ENCODE assay signal across 22 cellular contexts in the genomic region with DNA sequence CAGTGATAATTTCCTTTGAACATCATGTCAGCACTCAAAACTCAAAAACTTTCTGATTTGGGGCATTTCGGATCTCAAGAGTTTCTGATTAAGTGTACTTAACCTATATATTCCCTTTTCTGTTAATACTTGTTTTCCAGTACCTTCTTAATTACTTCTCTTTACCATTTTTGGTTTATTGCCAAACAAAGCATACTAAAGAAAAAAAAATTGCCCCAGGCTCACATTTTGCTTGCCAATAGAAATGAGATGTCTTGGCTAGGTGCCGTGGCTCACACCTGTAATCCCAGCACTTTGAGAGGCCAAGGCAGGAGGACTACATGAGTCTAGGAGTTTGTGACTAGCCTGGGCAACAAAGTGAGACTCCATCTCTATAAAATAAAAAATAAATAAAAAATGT. TPM values are rescaled to one million over a fixed set of nuclear protein-coding genes. Genes with fewer than 3 reads are reported as not detected.
DNase-seq lines count a peak whose midpoint lies in the region; ATAC-seq, FAIRE-seq and TF ChIP-seq lines count a peak whose summit lies in the region.
"Had no signal": no experiment of that assay in that cellular context is flagged by ENCODE, and none has a peak within 500 bp of the region (broad histone marks: within the 10 kb centered on the region; RNA-seq: fewer than 3 reads in every experiment).

No MANE protein-coding gene starts in this region.

- H3K27me3 Mint-ChIP-seq in stimulated activated naive CD8-positive, alpha-beta T cell treated with anti-CD3 and anti-CD28 coated beads, Interleukin-15, amount 100 ng/mL, for 72 hours = no peaks in the 10 kb centered on the region

- DNase-seq in stimulated activated naive CD8-positive, alpha-beta T cell treated with anti-CD3 and anti-CD28 coated beads, Interleukin-15, amount 100 ng/mL, for 72 hours = no peak
- no peak for DNase-seq in stimulated activated naive CD8-positive, alpha-beta T cell treated with anti-CD3 and anti-CD28 coated beads, Interleukin-15, Interleukin-2, amounts not matched to agents 100 U/mL and 50 U/mL, for 24 hours
- DNase-seq in NCI-H69 (lab: John Stamatoyannopoulos, UW) (peak; percentile 13), bronchial epithelial cell (ENCODE audit: low read depth) (peak; percentile 68), AG08395 (ENCODE audit: low spot score) (no peak), NCI-H1048 (lab: John Stamatoyannopoulos, UW) (no peak)
- no peak for DNase-seq in stimulated activated effector memory CD8-positive, alpha-beta T cell treated with anti-CD3 and anti-CD28 coated beads, Interleukin-12 subunit alpha, Interleukin-12 subunit beta, amount 100 ng/mL, for 72 hours (ENCODE audit: low spot score in 2 of 2)
- DNase-seq: Calu3; CD8-positive, alpha-beta T cell; DMS79 treated with DMSO at 0.1 percent for 48 hours; GF-D8; HCEC 1CT; HFFc6; IMR-90 had no signal

- no peak for TF ChIP-seq CTCF in bronchial epithelial cell (IDR thresholded peaks at IDR 0.05; ENCODE audit: insufficient read depth, low read length, severe bottlenecking)

- H3K36me3 ChIP-seq in bronchial epithelial cell (ENCODE audit: control insufficient read depth, insufficient read depth, low read length) = peaks cover 7% of the 10 kb centered on the region

- no peak overlapping the region for H3K4me3 ChIP-seq in bronchial epithelial cell (ENCODE audit: low read depth, low read length)
- H3K4me3 ChIP-seq: A549, BLaER1, GM23338, K562 had no signal

- H3K36me3 Mint-ChIP-seq in stimulated activated effector memory CD8-positive, alpha-beta T cell treated with anti-CD3 and anti-CD28 coated beads, Interleukin-12 subunit alpha, Interleukin-12 subunit beta, amount 100 ng/mL, for 72 hours = peaks cover 73% of the 10 kb centered on the region

- FAIRE-seq in bronchial epithelial cell (lab: Jason Lieb, UNC) = no peak
- FAIRE-seq: A549, H54, HTR-8/SVneo, K562 had no signal

- no peaks in the 10 kb centered on the region for H3K9me3 Mint-ChIP-seq in stimulated activated naive CD8-positive, alpha-beta T cell treated with anti-CD3 and anti-CD28 coated beads, Interleukin-15, amount 100 ng/mL, for 72 hours
- no peaks in the 10 kb centered on the region for H3K9me3 Mint-ChIP-seq in stimulated activated effector memory CD8-positive, alpha-beta T cell treated with anti-CD3 and anti-CD28 coated beads, Interleukin-12 subunit alpha, Interleukin-12 subunit beta, amount 100 ng/mL, for 72 hours
- H3K9me3 Mint-ChIP-seq: CD14-positive monocyte; CD8-positive, alpha-beta T cell had no signal

- H3K4me3 Mint-ChIP-seq in stimulated activated naive CD8-positive, alpha-beta T cell treated with anti-CD3 and anti-CD28 coated beads, Interleukin-15, amount 100 ng/mL, for 72 hours = no peak overlapping the region
- no peak overlapping the region for H3K4me3 Mint-ChIP-seq in stimulated activated effector memory CD8-positive, alpha-beta T cell treated with anti-CD3 and anti-CD28 coated beads, Interleukin-12 subunit alpha, Interleukin-12 subunit beta, amount 100 ng/mL, for 72 hours
- H3K4me3 Mint-ChIP-seq: CD14-positive monocyte; CD8-positive, alpha-beta T cell; GM23338; HFFc6 had no signal

- H3K27me3 ChIP-seq in bronchial epithelial cell (ENCODE audit: control insufficient read depth, insufficient read depth, low read length) = no peaks in the 10 kb centered on the region
- H3K27me3 ChIP-seq: BLaER1 had no signal

- H3K27ac Mint-ChIP-seq in stimulated activated naive CD8-positive, alpha-beta T cell treated with anti-CD3 and anti-CD28 coated beads, Interleukin-15, amount 100 ng/mL, for 72 hours = peak overlapping the region; percentile 22 to 63
- H3K27ac Mint-ChIP-seq in stimulated activated effector memory CD8-positive, alpha-beta T cell treated with anti-CD3 and anti-CD28 coated beads, Interleukin-12 subunit alpha, Interleukin-12 subunit beta, amount 100 ng/mL, for 72 hours = peak overlapping the region; percentile 34
- H3K27ac Mint-ChIP-seq: GM23338, HFFc6 had no signal

- no peak for ATAC-seq in stimulated activated naive CD8-positive, alpha-beta T cell treated with anti-CD3 and anti-CD28 coated beads, Interleukin-15, amount 100 ng/mL, for 72 hours
- no peak for ATAC-seq in stimulated activated naive CD8-positive, alpha-beta T cell treated with anti-CD3 and anti-CD28 coated beads, Interleukin-15, Interleukin-2, amounts not matched to agents 100 U/mL and 50 U/mL, for 24 hours
- no peak for ATAC-seq in stimulated activated effector memory CD8-positive, alpha-beta T cell treated with anti-CD3 and anti-CD28 coated beads, Interleukin-12 subunit alpha, Interleukin-12 subunit beta, amount 100 ng/mL, for 72 hours
- no peak for ATAC-seq in GM21423 (IDR thresholded peaks at IDR 0.05; ENCODE audit: unreplicated experiment)
- ATAC-seq: A549; CD8-positive, alpha-beta T cell; GM23338; K562 had no signal

- peaks cover 30% of the 10 kb centered on the region for H3K4me1 Mint-ChIP-seq in stimulated activated naive CD8-positive, alpha-beta T cell treated with anti-CD3 and anti-CD28 coated beads, Interleukin-15, amount 100 ng/mL, for 72 hours
- peaks cover 25% of the 10 kb centered on the region for H3K4me1 Mint-ChIP-seq in stimulated activated effector memory CD8-positive, alpha-beta T cell treated with anti-CD3 and anti-CD28 coated beads, Interleukin-12 subunit alpha, Interleukin-12 subunit beta, amount 100 ng/mL, for 72 hours

RNA-seq across cellular contexts. Expression of a gene that starts 4.8 kb away (rescaled TPM):
- total RNA-seq in bronchial epithelial cell = 259 and 280 TPM in 2 replicates

RNA-seq across cellular contexts. Expression of a gene that starts 22.7 kb away (rescaled TPM):
- 9.0 and 12.8 TPM in 2 replicates for total RNA-seq in bronchial epithelial cell

Comparison
In these comparisons a context has a peak if more than half of its experiments do, and no peak if none do; other contexts are left out.
1. DNase-seq: peak in NCI-H69 (single experiment) and bronchial epithelial cell (single experiment); none in stimulated activated naive CD8-positive, alpha-beta T cell treated with anti-CD3 and anti-CD28 coated beads, Interleukin-15, amount 100 ng/mL, for 72 hours (0 of 2), stimulated activated naive CD8-positive, alpha-beta T cell treated with anti-CD3 and anti-CD28 coated beads, Interleukin-15, Interleukin-2, amounts not matched to agents 100 U/mL and 50 U/mL, for 24 hours (single experiment), stimulated activated effector memory CD8-positive, alpha-beta T cell treated with anti-CD3 and anti-CD28 coated beads, Interleukin-12 subunit alpha, Interleukin-12 subunit beta, amount 100 ng/mL, for 72 hours (0 of 2), AG08395 (single experiment) and NCI-H1048 (single experiment).